In genomic region chr15:80780416-80781221, GRCh38 we compare ENCODE assay signal across 8 cellular contexts. TPM values are rescaled to one million over a fixed set of nuclear protein-coding genes. Genes with fewer than 3 reads are reported as not detected.
DNase-seq lines count a peak whose midpoint lies in the region; ATAC-seq and TF ChIP-seq lines count a peak whose summit lies in the region.
"Had no signal": no experiment of that assay in that cellular context is flagged by ENCODE, and none has a peak within 500 bp of the region (broad histone marks: within the 10 kb centered on the region; RNA-seq: fewer than 3 reads in every experiment).

No MANE protein-coding gene starts in this region.

- peaks cover 7% of the 10 kb centered on the region for H3K27me3 Mint-ChIP-seq in endothelial cell (ENCODE audit: unreplicated experiment)
- peaks cover 88% of the 10 kb centered on the region for H3K27me3 Mint-ChIP-seq in neural crest cell (ENCODE audit: low read depth)

- TF ChIP-seq RAD21 in SK-N-SH (IDR thresholded peaks at IDR 0.05; ENCODE audit: low read length): no peak

- H3K36me3 ChIP-seq in SK-N-SH (replicated peaks in 1 of 2; ENCODE audit: control insufficient read depth in 1 of 2, insufficient read depth in 2 of 2, low read length in 1 of 2): peaks cover 0 to 14% of the 10 kb centered on the region in 2 experiments
- H3K36me3 ChIP-seq: Peyer's patch had no signal

- TF ChIP-seq CTCF in SK-N-SH (IDR thresholded peaks at IDR 0.05) (no peak), endothelial cell (IDR thresholded peaks at IDR 0.05; ENCODE audit: unreplicated experiment) (no peak), neural crest cell (conservative IDR thresholded peaks at IDR 0.05) (no peak)

- H2AFZ ChIP-seq in SK-N-SH (ENCODE audit: low read depth): no peak overlapping the region

- H3K4me1 Mint-ChIP-seq in endothelial cell (ENCODE audit: unreplicated experiment): peaks cover 21% of the 10 kb centered on the region
- peaks cover 10% of the 10 kb centered on the region for H3K4me1 Mint-ChIP-seq in neural crest cell

- H3K4me3 ChIP-seq in SK-N-SH (ENCODE audit: low read depth in 2 of 2, low read length in 1 of 2): peak overlapping the region; percentile 62 to 76

- CTCF ChIA-PET in SK-N-SH (lab: Yijun Ruan, JAX): interaction anchor here (0.7 to 9.4 kb wide), 28 partner anchors 9 to 486 kb away, joined by 3 to 253 read pairs (median 6); partner anchors contain the start of gene ABHD17C

- DNase-seq in HCEC 1CT (peak; percentile 18), SK-N-SH (peak; percentile 64), endothelial cell (ENCODE audit: low spot score) (peak; percentile 87), neural crest cell (ENCODE audit: low read depth, low spot score) (peak; percentile 80)

- H3K27me3 ChIP-seq in SK-N-SH (ENCODE audit: insufficient read depth): no peaks in the 10 kb centered on the region

- no peaks in the 10 kb centered on the region for H3K9me3 ChIP-seq in SK-N-SH
- H3K9me3 ChIP-seq: Peyer's patch had no signal

- peaks cover 0 to 27% of the 10 kb centered on the region in 2 experiments; a peak in 3 of 4 replicates for H3K4me1 ChIP-seq in SK-N-SH (ENCODE audit: control insufficient read depth in 1 of 2, insufficient read depth in 2 of 2, low read depth in 1 of 2, low read length in 1 of 2)

- 11% methylated on average over 14 of the region's 40 CpGs for WGBS in SK-N-SH (ENCODE audit: low lambda C conversion rate)

- peak overlapping the region; percentile 98 for H3K4me2 ChIP-seq in SK-N-SH

- peak overlapping the region; percentile 1 for H3K4me3 Mint-ChIP-seq in endothelial cell (ENCODE audit: unreplicated experiment)
- peak overlapping the region; percentile 78 for H3K4me3 Mint-ChIP-seq in neural crest cell

- TF ChIP-seq EP300 in SK-N-SH (IDR thresholded peaks at IDR 0.05; ENCODE audit: borderline replicate concordance in 1 of 2, low read depth in 1 of 2, low read length in 1 of 2): no peak

- ATAC-seq in HG03025 (IDR thresholded peaks at IDR 0.05; ENCODE audit: low FRiP score, unreplicated experiment) (no peak), GM21360 (IDR thresholded peaks at IDR 0.05; ENCODE audit: unreplicated experiment) (no peak), HG02885 (IDR thresholded peaks at IDR 0.05; ENCODE audit: poor library complexity, unreplicated experiment) (no peak)

- no peaks in the 10 kb centered on the region for H3K79me2 ChIP-seq in SK-N-SH (ENCODE audit: insufficient read depth)

- H3K9ac ChIP-seq in SK-N-SH: no peak overlapping the region

- H3K27ac ChIP-seq in SK-N-SH (ENCODE audit: low read depth in 2 of 2, low read length in 1 of 2): no peak overlapping the region
- H3K27ac ChIP-seq: Peyer's patch had no signal

- no peaks in the 10 kb centered on the region for H3K9me3 Mint-ChIP-seq in endothelial cell (ENCODE audit: unreplicated experiment)
- H3K9me3 Mint-ChIP-seq in neural crest cell: no peaks in the 10 kb centered on the region

- POLR2A ChIA-PET in SK-N-SH (lab: Yijun Ruan, JAX): no interaction called here

- H3K9me2 ChIP-seq in SK-N-SH: no peaks in the 10 kb centered on the region

- H3K36me3 Mint-ChIP-seq in endothelial cell (ENCODE audit: low read depth, unreplicated experiment) (no peaks in the 10 kb centered on the region), neural crest cell (ENCODE audit: low read depth) (no peaks in the 10 kb centered on the region)

- no peaks in the 10 kb centered on the region for H4K20me1 ChIP-seq in SK-N-SH (ENCODE audit: insufficient read depth)

- H3K27ac Mint-ChIP-seq in endothelial cell (ENCODE audit: unreplicated experiment) (no peak overlapping the region), neural crest cell (ENCODE audit: unreplicated experiment) (no peak overlapping the region)

- peaks cover 6% of the 10 kb centered on the region for H3F3A ChIP-seq in SK-N-SH (replicated peaks; ENCODE audit: insufficient read depth)

TF ChIP-seq in SK-N-SH, 30 proteins besides CTCF, POLR2A, EP300 and RAD21 (continues in another document):
- TF ChIP-seq PBX3 (IDR thresholded peaks at IDR 0.05) (no peak), POLR2AphosphoS5 (IDR thresholded peaks at IDR 0.05; ENCODE audit: low read depth, low read length) (no peak), EZH2phosphoT487 (IDR thresholded peaks at IDR 0.05; ENCODE audit: borderline replicate concordance, low read depth) (no peak), RFX5 (IDR thresholded peaks at IDR 0.05; ENCODE audit: low read length) (no peak), FOSL2 (IDR thresholded peaks at IDR 0.05; ENCODE audit: borderline replicate concordance, low read depth) (no peak), ELF1 (IDR thresholded peaks at IDR 0.05) (no peak), GABPA (IDR thresholded peaks at IDR 0.05; ENCODE audit: low read depth) (peak; percentile 66), RXRA (IDR thresholded peaks at IDR 0.05; ENCODE audit: borderline replicate concordance, low read depth) (no peak), USF1 (IDR thresholded peaks at IDR 0.05; ENCODE audit: borderline replicate concordance, low read depth) (no peak), MEF2A (IDR thresholded peaks at IDR 0.05; ENCODE audit: borderline replicate concordance, low read depth) (no peak), JUND (IDR thresholded peaks at IDR 0.05) (no peak), SIN3A (IDR thresholded peaks at IDR 0.05; ENCODE audit: borderline replicate concordance, low read depth, low read length) (peak; percentile 89; the same call in 1 of the 2 replicates), RCOR1 (IDR thresholded peaks at IDR 0.05; ENCODE audit: low read length) (no peak), USF2 (IDR thresholded peaks at IDR 0.05; ENCODE audit: borderline replicate concordance, low read depth, low read length) (no peak), CHD2 (IDR thresholded peaks at IDR 0.05; ENCODE audit: low read length, partially characterized antibody) (no peak), YY1 (IDR thresholded peaks at IDR 0.05; ENCODE audit: low read depth) (no peak)
- TF ChIP-seq, protein P1, sequence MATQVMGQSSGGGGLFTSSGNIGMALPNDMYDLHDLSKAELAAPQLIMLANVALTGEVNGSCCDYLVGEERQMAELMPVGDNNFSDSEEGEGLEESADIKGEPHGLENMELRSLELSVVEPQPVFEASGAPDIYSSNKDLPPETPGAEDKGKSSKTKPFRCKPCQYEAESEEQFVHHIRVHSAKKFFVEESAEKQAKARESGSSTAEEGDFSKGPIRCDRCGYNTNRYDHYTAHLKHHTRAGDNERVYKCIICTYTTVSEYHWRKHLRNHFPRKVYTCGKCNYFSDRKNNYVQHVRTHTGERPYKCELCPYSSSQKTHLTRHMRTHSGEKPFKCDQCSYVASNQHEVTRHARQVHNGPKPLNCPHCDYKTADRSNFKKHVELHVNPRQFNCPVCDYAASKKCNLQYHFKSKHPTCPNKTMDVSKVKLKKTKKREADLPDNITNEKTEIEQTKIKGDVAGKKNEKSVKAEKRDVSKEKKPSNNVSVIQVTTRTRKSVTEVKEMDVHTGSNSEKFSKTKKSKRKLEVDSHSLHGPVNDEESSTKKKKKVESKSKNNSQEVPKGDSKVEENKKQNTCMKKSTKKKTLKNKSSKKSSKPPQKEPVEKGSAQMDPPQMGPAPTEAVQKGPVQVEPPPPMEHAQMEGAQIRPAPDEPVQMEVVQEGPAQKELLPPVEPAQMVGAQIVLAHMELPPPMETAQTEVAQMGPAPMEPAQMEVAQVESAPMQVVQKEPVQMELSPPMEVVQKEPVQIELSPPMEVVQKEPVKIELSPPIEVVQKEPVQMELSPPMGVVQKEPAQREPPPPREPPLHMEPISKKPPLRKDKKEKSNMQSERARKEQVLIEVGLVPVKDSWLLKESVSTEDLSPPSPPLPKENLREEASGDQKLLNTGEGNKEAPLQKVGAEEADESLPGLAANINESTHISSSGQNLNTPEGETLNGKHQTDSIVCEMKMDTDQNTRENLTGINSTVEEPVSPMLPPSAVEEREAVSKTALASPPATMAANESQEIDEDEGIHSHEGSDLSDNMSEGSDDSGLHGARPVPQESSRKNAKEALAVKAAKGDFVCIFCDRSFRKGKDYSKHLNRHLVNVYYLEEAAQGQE (IDR thresholded peaks at IDR 0.05; ENCODE audit: low read depth, low read length): peak; percentile 99

RNA-seq across cellular contexts. Expression of gene CEMIP, which starts 1.4 kb away (rescaled TPM):
- 27.8 and 30.8 TPM in 2 replicates for polyA plus RNA-seq in SK-N-SH (2012; rRNA removed)
- 17.3 and 22.9 TPM in 2 replicates for polyA plus RNA-seq in SK-N-SH (2012; cell fraction: cytosol; rRNA removed)
- 48.2 and 60.5 TPM in 2 replicates for polyA plus RNA-seq in SK-N-SH (2012; cell fraction: nucleus; rRNA removed)
- not detected for total RNA-seq in endothelial cell (ENCODE audit: unreplicated experiment)
- 0.30 and 0.33 TPM in 2 replicates for total RNA-seq in neural crest cell

Comparison
In these comparisons a context has a peak if more than half of its experiments do, and no peak if none do; other contexts are left out.
1. DNase-seq: peak in every context shown above with its lines; median percentile 87 in endothelial cell; 80 in neural crest cell; 64 in SK-N-SH; 18 in HCEC 1CT.